Comparison of ENCODE assay signal across 8 cellular contexts in the genomic region with DNA sequence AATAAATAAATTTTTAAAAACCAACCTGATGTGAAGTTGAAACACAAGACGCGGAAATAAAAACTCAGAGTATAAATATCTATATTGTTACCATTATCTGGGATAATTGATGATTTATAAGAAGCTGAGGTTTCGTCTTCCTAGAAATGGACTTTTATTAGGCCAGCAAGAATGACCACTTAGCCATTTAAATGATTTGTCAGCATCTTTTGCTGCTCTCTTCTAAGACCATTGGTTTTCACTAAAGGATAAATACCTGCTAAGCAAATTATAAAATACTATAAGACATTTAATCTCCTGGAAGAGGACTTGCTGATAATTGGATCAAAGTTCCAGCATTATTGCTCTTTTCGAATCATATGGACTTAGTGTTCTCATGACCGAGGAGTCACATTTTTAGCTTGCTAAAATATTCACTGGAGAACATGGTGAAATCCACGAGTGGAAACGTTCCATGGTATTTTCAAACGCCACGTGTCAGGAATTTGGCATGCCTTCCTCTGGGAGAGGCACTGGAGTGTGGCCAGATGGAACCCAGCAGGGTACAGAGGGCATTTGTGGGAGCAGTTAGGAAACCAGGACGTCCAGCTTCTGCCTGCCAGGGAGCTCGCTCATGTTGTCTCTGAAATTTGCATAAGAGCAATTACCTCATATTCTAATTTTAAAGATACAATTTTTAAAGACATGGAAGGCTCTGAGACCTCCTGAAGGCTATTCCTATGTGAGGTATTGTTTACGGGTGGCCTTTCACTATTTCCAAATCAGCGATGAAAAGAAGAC. TPM values are rescaled to one million over a fixed set of nuclear protein-coding genes. Genes with fewer than 3 reads are reported as not detected.
DNase-seq lines count a peak whose midpoint lies in the region; ATAC-seq and TF ChIP-seq lines count a peak whose summit lies in the region.
"Had no signal": no experiment of that assay in that cellular context is flagged by ENCODE, and none has a peak within 500 bp of the region (broad histone marks: within the 10 kb centered on the region; RNA-seq: fewer than 3 reads in every experiment).

No MANE protein-coding gene starts in this region.

- peaks cover 0 to 9% of the 10 kb centered on the region in 2 donors for H3K4me1 ChIP-seq in ascending aorta
- H3K4me1 ChIP-seq in subcutaneous abdominal adipose tissue (ENCODE audit: control insufficient read depth in 5 of 5, insufficient read depth in 5 of 5, low read length in 5 of 5): peaks cover 5 to 26% (median 17%) of the 10 kb centered on the region in 5 donors

- TF ChIP-seq CTCF in ascending aorta (IDR thresholded peaks at IDR 0.05): no peak

- H3K27me3 ChIP-seq in ascending aorta (no peaks in the 10 kb centered on the region), subcutaneous abdominal adipose tissue (ENCODE audit: control insufficient read depth in 5 of 5, insufficient read depth in 4 of 5, low read length in 5 of 5) (no peaks in the 10 kb centered on the region)
- H3K27me3 ChIP-seq: neutrophil had no signal

- no peak for ATAC-seq in HG02623 (IDR thresholded peaks at IDR 0.05; ENCODE audit: unreplicated experiment)

- peak overlapping the region in 1 of 5 donors; percentile 57 for H3K9ac ChIP-seq in subcutaneous abdominal adipose tissue (ENCODE audit: low read length in 5 of 5)

- TF ChIP-seq EP300 in Ishikawa (IDR thresholded peaks at IDR 0.05; ENCODE audit: borderline replicate concordance): peak; percentile 52; the same call in 1 of the 2 replicates

- H3K9me3 ChIP-seq in ascending aorta: no peaks in the 10 kb centered on the region
- H3K9me3 ChIP-seq in subcutaneous abdominal adipose tissue (ENCODE audit: control insufficient read depth in 5 of 5, low read length in 5 of 5): no peaks in the 10 kb centered on the region
- H3K9me3 ChIP-seq: neutrophil had no signal

- H3K36me3 ChIP-seq in ascending aorta: no peaks in the 10 kb centered on the region
- H3K36me3 ChIP-seq in subcutaneous abdominal adipose tissue (ENCODE audit: control insufficient read depth in 5 of 5, insufficient read depth in 5 of 5, low read length in 5 of 5): peaks cover 0 to 3% (median 0%) of the 10 kb centered on the region in 5 donors

- peak; percentile 53 to 91 for DNase-seq in ascending aorta (ENCODE audit: low spot score in 2 of 2)
- DNase-seq in left kidney (ENCODE audit: low read depth, low spot score): peak; percentile 53
- DNase-seq in NCI-H2227 treated with DMSO at 0.1 percent for 48 hours (lab: John Stamatoyannopoulos, UW): no peak
- DNase-seq in T-helper 1 cell: no peak

- H3K4me3 ChIP-seq in ascending aorta (peak overlapping the region in 1 of 2 donors; percentile 18), subcutaneous abdominal adipose tissue (ENCODE audit: low read depth in 1 of 5, low read length in 5 of 5) (no peak overlapping the region)

- intact Hi-C loops in ascending aorta (cut with DNase I): loop anchor here (1.0 to 2.0 kb wide), 2 partner anchors 42 to 131 kb away; partner anchors contain the start of gene TNFAIP8

- peak overlapping the region; percentile 41 to 62 for H3K27ac ChIP-seq in ascending aorta
- peak overlapping the region; percentile 76 for H3K27ac ChIP-seq in subcutaneous abdominal adipose tissue (ENCODE audit: low read depth, low read length)

- no peak for TF ChIP-seq RAD21 in Ishikawa (IDR thresholded peaks at IDR 0.05; ENCODE audit: low read depth)

TF ChIP-seq in Ishikawa, 13 proteins besides CTCF, POLR2A, EP300 and RAD21:
- peak; percentile 40 for TF ChIP-seq TCF12 (IDR thresholded peaks at IDR 0.05; ENCODE audit: low read depth)
- TF ChIP-seq, protein P1, sequence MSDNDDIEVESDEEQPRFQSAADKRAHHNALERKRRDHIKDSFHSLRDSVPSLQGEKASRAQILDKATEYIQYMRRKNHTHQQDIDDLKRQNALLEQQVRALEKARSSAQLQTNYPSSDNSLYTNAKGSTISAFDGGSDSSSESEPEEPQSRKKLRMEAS (IDR thresholded peaks at IDR 0.05): peak; percentile 61
- TF ChIP-seq FOXM1 (IDR thresholded peaks at IDR 0.05; ENCODE audit: borderline replicate concordance, low read depth): no peak
- TF ChIP-seq TEAD4 (IDR thresholded peaks at IDR 0.05): peak; percentile 76
- TF ChIP-seq USF1 (IDR thresholded peaks at IDR 0.05): no peak
- TF ChIP-seq NFIC (IDR thresholded peaks at IDR 0.05): peak; percentile 84

RNA-seq across cellular contexts. Expression of gene TNFAIP8, which starts 43.1 kb away (rescaled TPM):
- total RNA-seq in ascending aorta: 3.5 TPM

RNA-seq across cellular contexts. Expression of gene HSD17B4, which starts 53.4 kb away (rescaled TPM):
- 65.0 TPM for total RNA-seq in ascending aorta

Comparison
In these comparisons a context has a peak if more than half of its experiments do, and no peak if none do; other contexts are left out.
1. DNase-seq: peak in ascending aorta (2 of 2) and left kidney (single experiment); none in NCI-H2227 treated with DMSO at 0.1 percent for 48 hours (single experiment) and T-helper 1 cell (0 of 5).